In the genomic region with DNA sequence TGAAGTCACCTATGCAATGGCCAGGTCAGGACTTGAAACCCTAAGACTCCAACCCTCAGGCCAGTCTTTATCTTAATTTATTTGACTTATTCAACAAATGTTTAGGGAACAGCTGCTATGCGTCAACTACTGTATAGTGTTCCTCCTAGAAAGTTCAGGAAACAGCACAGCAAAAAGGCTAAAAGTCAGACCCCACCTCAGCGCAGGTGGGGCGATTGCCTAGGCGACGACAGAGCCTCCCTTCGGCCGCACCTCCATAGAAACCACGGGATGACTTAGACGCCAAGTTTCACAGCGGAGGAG, we compare ENCODE assay signal across 8 cellular contexts. TPM values are rescaled to one million over a fixed set of nuclear protein-coding genes. Genes with fewer than 3 reads are reported as not detected.
DNase-seq lines count a peak whose midpoint lies in the region; ATAC-seq and TF ChIP-seq lines count a peak whose summit lies in the region.

No MANE protein-coding gene starts in this region.

- no peaks in the 10 kb centered on the region for H3K9me3 ChIP-seq in BE2C
- H3K9me3 ChIP-seq in mucosa of stomach (ENCODE audit: control insufficient read depth, low read length): no peaks in the 10 kb centered on the region

- H3K27me3 Mint-ChIP-seq in brain: peaks cover 14% of the 10 kb centered on the region

- peak; percentile 18 for DNase-seq in BE2C
- no peak for DNase-seq in KG1 (lab: John Stamatoyannopoulos, UW)
- DNase-seq in GM13976 (ENCODE audit: low spot score): no peak

- TF ChIP-seq CTCF in BE2C (IDR thresholded peaks at IDR 0.05; ENCODE audit: low read depth, low read length): no peak
- TF ChIP-seq CTCF in brain (conservative IDR thresholded peaks at IDR 0.05): no peak
- TF ChIP-seq CTCF in GM13976 (IDR thresholded peaks at IDR 0.05; ENCODE audit: borderline replicate concordance, control extremely low read depth, extremely low read depth, insufficient read depth, missing control alignments): no peak

- H3K36me3 ChIP-seq in BE2C (no peaks in the 10 kb centered on the region), mucosa of stomach (ENCODE audit: control insufficient read depth, insufficient read depth, low read length) (no peaks in the 10 kb centered on the region)

- peak overlapping the region in 4 of 5 experiments; percentile 98 to 100 (median 98) for H3K27ac Mint-ChIP-seq in brain

- H3K4me3 ChIP-seq in BE2C (ENCODE audit: low read depth, low read length) (peak overlapping the region; percentile 97), mucosa of stomach (ENCODE audit: low read length) (peak overlapping the region; percentile 34)

- H3K9ac ChIP-seq in mucosa of stomach (ENCODE audit: low read length): peak overlapping the region; percentile 89

- H3K27me3 ChIP-seq in BE2C (no peaks in the 10 kb centered on the region), mucosa of stomach (ENCODE audit: control insufficient read depth, insufficient read depth, low read length) (no peaks in the 10 kb centered on the region)

- H3K4me1 ChIP-seq in BE2C (no peaks in the 10 kb centered on the region), mucosa of stomach (ENCODE audit: control insufficient read depth, insufficient read depth, low read length) (peaks cover 20% of the 10 kb centered on the region)

- peak overlapping the region; percentile 91 to 100 (median 97) for H3K4me3 Mint-ChIP-seq in brain

- in situ Hi-C loops in GM13976 (cut with MboI; ENCODE audit: low sequenced_read_pairs, unreplicated experiment): no loop called here

- H3K36me3 Mint-ChIP-seq in brain: peaks cover 35% of the 10 kb centered on the region

- peak; percentile 6 for ATAC-seq in HG03354 (IDR thresholded peaks at IDR 0.05; ENCODE audit: poor library complexity, severe bottlenecking, unreplicated experiment)
- no peak for ATAC-seq in HG03135 (IDR thresholded peaks at IDR 0.05; ENCODE audit: unreplicated experiment)
- ATAC-seq in GM18867 (IDR thresholded peaks at IDR 0.05; ENCODE audit: unreplicated experiment): no peak

- peaks cover 37% of the 10 kb centered on the region for H3K4me1 Mint-ChIP-seq in brain

- peaks cover 2 to 14% (median 6%) of the 10 kb centered on the region in 5 experiments for H3K9me3 Mint-ChIP-seq in brain

RNA-seq across cellular contexts. Expression of a gene that starts 0.5 kb away (rescaled TPM):
- polyA plus RNA-seq in BE2C (2012; ENCODE audit: insufficient read depth, insufficient read length, low read depth): 19.7 TPM
- polyA plus RNA-seq in brain (ENCODE audit: insufficient read depth, low read depth, low replicate concordance): 64.8 TPM

RNA-seq across cellular contexts. Expression of a gene that starts 1.1 kb away (rescaled TPM):
- 30.3 TPM for polyA plus RNA-seq in BE2C (2012; ENCODE audit: insufficient read depth, insufficient read length, low read depth)
- polyA plus RNA-seq in brain (ENCODE audit: insufficient read depth, low read depth, low replicate concordance): 8.3 TPM
